In the genomic region with DNA sequence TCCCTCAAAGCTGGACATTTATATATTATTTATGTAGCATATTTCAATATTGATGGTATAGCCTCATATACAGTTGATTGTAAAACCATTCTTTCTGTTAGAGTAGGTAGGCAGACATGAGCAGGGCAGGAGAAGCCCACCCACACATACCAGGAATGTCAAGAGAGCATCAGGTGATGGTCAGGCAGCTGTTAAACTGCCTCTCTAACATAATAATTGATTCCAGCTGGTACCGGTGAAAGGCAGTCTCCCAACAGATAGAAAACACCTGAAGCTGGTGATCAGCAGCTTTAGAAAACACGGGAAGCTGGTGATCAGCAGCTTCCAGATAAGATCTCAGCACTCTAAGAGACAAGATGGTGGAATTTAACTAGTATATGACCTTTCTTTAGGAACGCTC, we compare ENCODE assay signal across 21 cellular contexts.
A peak's percentile ranks its signal among the peaks of the same experiment; 100 is the strongest.
DNase-seq lines count a peak whose midpoint lies in the region; ATAC-seq, FAIRE-seq and TF ChIP-seq lines count a peak whose summit lies in the region.
"Had no signal": no experiment of that assay in that cellular context is flagged by ENCODE, and none has a peak within 500 bp of the region (broad histone marks: within the 10 kb centered on the region; RNA-seq: fewer than 3 reads in every experiment).

No MANE protein-coding gene starts in this region.

- H3K9me1 ChIP-seq in keratinocyte (ENCODE audit: control insufficient read depth, extremely low read depth, insufficient read depth, low read length) = no peaks in the 10 kb centered on the region

- TF ChIP-seq CTCF in keratinocyte (optimal IDR thresholded peaks at IDR 0.05 in 1 of 3, IDR thresholded peaks at IDR 0.05 in 1 of 3, conservative IDR thresholded peaks at IDR 0.05 in 1 of 3; ENCODE audit: extremely low read depth in 1 of 3, insufficient read depth in 2 of 3, low read length in 3 of 3) = no peak

- no peaks in the 10 kb centered on the region for H3K79me2 ChIP-seq in keratinocyte (ENCODE audit: control insufficient read depth, insufficient read depth, low read length)

- DNase-seq in DMS53 (lab: John Stamatoyannopoulos, UW) = peak; percentile 2
- no peak for DNase-seq in DMS53 treated with DMSO at 0.1 percent for 48 hours (lab: John Stamatoyannopoulos, UW; ENCODE audit: unreplicated experiment)
- DNase-seq in NCI-H146 (lab: John Stamatoyannopoulos, UW) = peak; percentile 97
- peak; percentile 98 for DNase-seq in SHP77 treated with DMSO at 0.1 percent for 48 hours (lab: John Stamatoyannopoulos, UW)
- no peak for DNase-seq in keratinocyte (ENCODE audit: low read depth, low spot score)
- DNase-seq in HEK293T (ENCODE audit: extremely low spot score) = no peak
- DNase-seq: activated B cell treated with CpG ODN at 0.5 μM for 24 hours; anterior cingulate cortex; CD4-positive, alpha-beta memory T cell; hypothalamus; kidney glomerular epithelial cell; NCI-H1694 treated with DMSO at 0.1 percent for 48 hours; NCI-H446 treated with DMSO at 0.1 percent for 48 hours; T1000; upper lobe of left lung had no signal

- no peak overlapping the region for H3K4me2 ChIP-seq in keratinocyte (ENCODE audit: control insufficient read depth, extremely low read depth, insufficient read depth, low read depth, low read length)

- H4K20me1 ChIP-seq in keratinocyte (ENCODE audit: control insufficient read depth, extremely low read depth, insufficient read depth, low read length) = no peaks in the 10 kb centered on the region

- CTCF ChIA-PET in HEK293T (lab: Yijun Ruan, JAX) = no interaction called here

- H3K27ac ChIP-seq in keratinocyte (ENCODE audit: control insufficient read depth, insufficient read depth, low read length) = no peak overlapping the region
- H3K27ac ChIP-seq: 22Rv1, cardiac muscle cell, coronary artery, upper lobe of left lung had no signal

- H2AFZ ChIP-seq in keratinocyte (ENCODE audit: control insufficient read depth, low read length) = peak overlapping the region; percentile 14

- H3K27me3 ChIP-seq in keratinocyte (ENCODE audit: control insufficient read depth, extremely low read depth, insufficient read depth, low read length) = no peaks in the 10 kb centered on the region
- H3K27me3 ChIP-seq: cardiac muscle cell, upper lobe of left lung had no signal

- no peak for FAIRE-seq in keratinocyte (lab: Jason Lieb, UNC)

- POLR2A ChIA-PET in HEK293T (lab: Yijun Ruan, JAX) = no interaction called here

- H3K36me3 ChIP-seq in keratinocyte (ENCODE audit: control insufficient read depth in 2 of 2, extremely low read depth in 1 of 2, insufficient read depth in 2 of 2, low read length in 2 of 2) = no peaks in the 10 kb centered on the region
- H3K36me3 ChIP-seq: cardiac muscle cell, upper lobe of left lung had no signal

- no peaks in the 10 kb centered on the region for H3K4me1 ChIP-seq in keratinocyte (ENCODE audit: control insufficient read depth, extremely low read depth, insufficient read depth, low read length)
- H3K4me1 ChIP-seq: upper lobe of left lung had no signal

- dilution Hi-C loops in keratinocyte (cut with MboI; ENCODE audit: extremely low pct_ligation_motif_present, low sequenced_read_pairs) = no loop called here

- H3K4me3 ChIP-seq in keratinocyte (ENCODE audit: control insufficient read depth in 2 of 3, extremely low read depth in 1 of 3, insufficient read depth in 2 of 3, low read depth in 1 of 3, low read length in 3 of 3) = no peak overlapping the region
- H3K4me3 ChIP-seq: cardiac muscle cell, coronary artery, upper lobe of left lung had no signal

- no peak overlapping the region for H3K9ac ChIP-seq in keratinocyte (ENCODE audit: control insufficient read depth, extremely low read depth, insufficient read depth, low read length)

- ATAC-seq in GM18868 (IDR thresholded peaks at IDR 0.05; ENCODE audit: unreplicated experiment) (no peak), GM18517 (IDR thresholded peaks at IDR 0.05; ENCODE audit: unreplicated experiment) (no peak)
- ATAC-seq: activated naive CD4-positive, alpha-beta T cell treated with anti-CD3 and anti-CD28 coated beads, Interleukin-2, amount 50 U/mL, for 72 hours had no signal

- H3K9me3 ChIP-seq in keratinocyte (ENCODE audit: control insufficient read depth, low read depth, low read length) = no peaks in the 10 kb centered on the region
- H3K9me3 ChIP-seq: upper lobe of left lung had no signal

TF ChIP-seq in HEK293T, 16 proteins besides CTCF, POLR2A, EP300 and RAD21:
- TF ChIP-seq SUZ12 (IDR thresholded peaks at IDR 0.05) (no peak), ELF4 (IDR thresholded peaks at IDR 0.05) (no peak)

Comparison
In these comparisons a context has a peak if more than half of its experiments do, and no peak if none do; other contexts are left out.
1. DNase-seq: peak in DMS53 (single experiment), NCI-H146 (single experiment) and SHP77 treated with DMSO at 0.1 percent for 48 hours (single experiment); none in DMS53 treated with DMSO at 0.1 percent for 48 hours (single experiment), keratinocyte (single experiment) and HEK293T (single experiment).